Comparison of ENCODE assay signal across 8 cellular contexts in genomic region chr1:234724517-234725176, GRCh38.
DNase-seq lines count a peak whose midpoint lies in the region; ATAC-seq lines count a peak whose summit lies in the region.

No MANE protein-coding gene starts in this region.

- no peaks in the 10 kb centered on the region for H3K36me3 ChIP-seq in HUES6 (ENCODE audit: control insufficient read depth, insufficient read depth, low read length)

- H3K9ac ChIP-seq in HUES6 (ENCODE audit: low read length), result peak overlapping the region; percentile 63

- DNase-seq in DMS153 treated with DMSO at 0.1 percent for 48 hours (lab: John Stamatoyannopoulos, UW; ENCODE audit: unreplicated experiment), result peak; percentile 94
- DNase-seq in DMS153 (lab: John Stamatoyannopoulos, UW), result no peak
- DNase-seq in activated CD4-positive, alpha-beta T cell treated with anti-CD3 and anti-CD28 coated beads, Interleukin-2, amount 50 U/mL, for 48 hours, result peak; percentile 35 to 46
- DNase-seq in nucleus accumbens (lab: John Stamatoyannopoulos, UW), result peak in 37 of 56 donors; percentile 52 to 90 (median 81)
- DNase-seq in GDM1 (lab: John Stamatoyannopoulos, UW), result no peak
- no peak for DNase-seq in NCI-H2107 (lab: John Stamatoyannopoulos, UW)

- ATAC-seq in esophagus mucosa, result peak; percentile 56

- H3K27ac ChIP-seq in HUES6 (ENCODE audit: low read depth, low read length), result peak overlapping the region; percentile 74

- no peaks in the 10 kb centered on the region for H3K27me3 ChIP-seq in HUES6 (ENCODE audit: control insufficient read depth, insufficient read depth, low read length)

- no peaks in the 10 kb centered on the region for H3K9me3 ChIP-seq in HUES6 (ENCODE audit: control insufficient read depth, insufficient read depth, low read depth, low read length)

- peak overlapping the region; percentile 17; the same call in 1 of the 2 replicates for H3K4me3 ChIP-seq in HUES6 (ENCODE audit: low read depth, low read length)

- H3K4me1 ChIP-seq in HUES6 (ENCODE audit: control insufficient read depth, insufficient read depth, low read length), result peaks cover 62% of the 10 kb centered on the region

Comparison
In these comparisons a context has a peak if more than half of its experiments do, and no peak if none do; other contexts are left out.
1. DNase-seq: peak in DMS153 treated with DMSO at 0.1 percent for 48 hours (single experiment), activated CD4-positive, alpha-beta T cell treated with anti-CD3 and anti-CD28 coated beads, Interleukin-2, amount 50 U/mL, for 48 hours (2 of 2) and nucleus accumbens (37 of 56); none in DMS153 (single experiment), GDM1 (single experiment) and NCI-H2107 (single experiment).